In genomic region chr3:172516318-172517214, GRCh38 we compare ENCODE assay signal across 9 cellular contexts. TPM values are rescaled to one million over a fixed set of nuclear protein-coding genes. Genes with fewer than 3 reads are reported as not detected.
A peak's percentile ranks its signal among the peaks of the same experiment; 100 is the strongest.
DNase-seq lines count a peak whose midpoint lies in the region; ATAC-seq and TF ChIP-seq lines count a peak whose summit lies in the region.
"Had no signal": no experiment of that assay in that cellular context is flagged by ENCODE, and none has a peak within 500 bp of the region (broad histone marks: within the 10 kb centered on the region; RNA-seq: fewer than 3 reads in every experiment).

No MANE protein-coding gene starts in this region.

- peaks cover 16% of the 10 kb centered on the region for H3K4me1 Mint-ChIP-seq in chondrocyte (ENCODE audit: low read depth)
- H3K4me1 Mint-ChIP-seq: brain had no signal

- H4K20me1 ChIP-seq in BLaER1 treated with 17β-estradiol and CSF1 and Interleukin-3, amounts not matched to agents 10 nM and 100 nM, result peaks cover 0 to 28% (median 0%) of the 10 kb centered on the region in 11 experiments; a peak in 2 of 22 replicates

- H3K36me3 Mint-ChIP-seq in chondrocyte (ENCODE audit: low read depth), result no peaks in the 10 kb centered on the region
- H3K36me3 Mint-ChIP-seq: brain had no signal

- H3K4me3 Mint-ChIP-seq in chondrocyte (ENCODE audit: unreplicated experiment), result no peak overlapping the region

- H3K4me3 ChIP-seq in BLaER1 treated with 17β-estradiol and CSF1 and Interleukin-3, amounts not matched to agents 10 nM and 100 nM, result peak overlapping the region in 1 of 10 experiments; percentile 7; a peak in 1 of 20 replicates

- peak overlapping the region in 1 of 11 experiments; percentile 35; a peak in 1 of 22 replicates for H3K9ac ChIP-seq in BLaER1 treated with 17β-estradiol and CSF1 and Interleukin-3, amounts not matched to agents 10 nM and 100 nM

- H3K36me3 ChIP-seq in BLaER1 treated with 17β-estradiol and CSF1 and Interleukin-3, amounts not matched to agents 10 nM and 100 nM, result peaks cover 0 to 83% (median under 1%) of the 10 kb centered on the region in 11 experiments; a peak in 12 of 22 replicates

- TF ChIP-seq CTCF in chondrocyte (IDR thresholded peaks at IDR 0.05), result no peak

- H3K27ac Mint-ChIP-seq in chondrocyte (ENCODE audit: unreplicated experiment), result peak overlapping the region; percentile 83

- H3K4me2 ChIP-seq in BLaER1 treated with 17β-estradiol and CSF1 and Interleukin-3, amounts not matched to agents 10 nM and 100 nM, result peak overlapping the region in 5 of 11 experiments; percentile 68 to 99 (median 87); a peak in 10 of 22 replicates

- no peaks in the 10 kb centered on the region for H3K9me3 Mint-ChIP-seq in chondrocyte (ENCODE audit: low read depth)

- ATAC-seq in GM18511 (IDR thresholded peaks at IDR 0.05; ENCODE audit: unreplicated experiment), result no peak
- ATAC-seq in GM19035 (IDR thresholded peaks at IDR 0.05; ENCODE audit: unreplicated experiment), result no peak
- ATAC-seq in GM21737 (IDR thresholded peaks at IDR 0.05; ENCODE audit: unreplicated experiment), result no peak

- H3K4me1 ChIP-seq in BLaER1 treated with 17β-estradiol and CSF1 and Interleukin-3, amounts not matched to agents 10 nM and 100 nM, result peaks cover 22 to 92% (median 60%) of the 10 kb centered on the region in 10 experiments

- peaks cover 7% of the 10 kb centered on the region for H3K27me3 Mint-ChIP-seq in chondrocyte (ENCODE audit: low read depth)

- peaks cover 0 to 25% (median 0%) of the 10 kb centered on the region in 11 experiments; a peak in 2 of 22 replicates for H3K9me3 ChIP-seq in BLaER1 treated with 17β-estradiol and CSF1 and Interleukin-3, amounts not matched to agents 10 nM and 100 nM (replicated peaks in 1 of 11)

- H3K27me3 ChIP-seq in BLaER1 treated with 17β-estradiol and CSF1 and Interleukin-3, amounts not matched to agents 10 nM and 100 nM, result no peaks in the 10 kb centered on the region

- DNase-seq in HT1080 (ENCODE audit: low read depth), result peak; percentile 83
- no peak for DNase-seq in chondrocyte (ENCODE audit: low spot score)
- peak; percentile 62 for DNase-seq in myocyte (ENCODE audit: low read depth)
- DNase-seq in RKO (ENCODE audit: low spot score), result no peak

- peak overlapping the region in 7 of 11 experiments; percentile 5 to 96 (median 88); a peak in 11 of 22 replicates for H3K27ac ChIP-seq in BLaER1 treated with 17β-estradiol and CSF1 and Interleukin-3, amounts not matched to agents 10 nM and 100 nM

RNA-seq across cellular contexts. Expression of gene TNFSF10, which starts 6.7 kb away (rescaled TPM):
- total RNA-seq in HT1080 (2014; rRNA removed; shearing (Covaris generic)), result not detected in 2 replicates
- polyA plus RNA-seq in HT1080 (2015; cell fraction: cytosol; rRNA removed), result 0.09 and 0.15 TPM in 2 replicates
- 0.07 and 0.08 TPM in 2 replicates for polyA plus RNA-seq in HT1080 (2015; cell fraction: nucleus; rRNA removed)
- total RNA-seq in chondrocyte (not detected in 3 replicates), myocyte (not detected in 2 replicates)
- not detected for polyA plus RNA-seq in myocyte (2012)

Comparison
In these comparisons a context has a peak if more than half of its experiments do, and no peak if none do; other contexts are left out.
1. DNase-seq: peak in HT1080 (single experiment) and myocyte (single experiment); none in chondrocyte (single experiment) and RKO (single experiment).